ENCODE assay signal across 26 cellular contexts in the genomic region with DNA sequence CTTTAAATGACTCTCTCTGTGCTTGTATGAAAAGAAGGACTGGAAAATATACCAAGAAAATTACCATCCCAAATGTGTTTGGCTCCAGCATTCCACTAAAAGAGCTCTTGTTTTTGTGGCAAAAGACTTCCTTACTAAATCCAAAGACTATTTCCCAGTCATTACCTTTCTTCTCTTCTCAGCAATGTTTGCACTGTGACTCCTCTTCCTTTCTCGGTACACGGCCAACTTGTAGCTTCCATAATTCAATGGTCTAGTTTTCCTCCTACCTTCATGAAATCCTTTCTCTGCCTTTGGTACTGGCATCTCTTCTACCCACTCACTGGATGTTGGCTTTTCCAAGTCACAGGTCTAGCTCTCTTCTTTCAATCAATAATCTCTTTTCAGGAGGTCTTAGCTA.
"Had no signal": no experiment of that assay in that cellular context is flagged by ENCODE, and none has a peak within 500 bp of the region (broad histone marks: within the 10 kb centered on the region; RNA-seq: fewer than 3 reads in every experiment).

No MANE protein-coding gene starts in this region.

- H3K36me3 ChIP-seq: stomach, suprapubic skin, thoracic aorta, thyroid gland, tibial artery, tibial nerve, transverse colon, upper lobe of left lung, upper lobe of right lung, uterus, vagina had no signal

- H3K4me1 ChIP-seq: stomach, suprapubic skin, testis, thyroid gland, tibial artery, tibial nerve, transverse colon, upper lobe of left lung, upper lobe of right lung, uterus, vagina had no signal

- H3K4me3 ChIP-seq: stomach, suprapubic skin, testis, thoracic aorta, thyroid gland, tibial artery, tibial nerve, transverse colon, upper lobe of left lung, upper lobe of right lung, uterus, vagina had no signal

- H3K27ac ChIP-seq: stomach, suprapubic skin, testis, thoracic aorta, thyroid gland, tibial artery, tibial nerve, transverse colon, upper lobe of left lung, upper lobe of right lung, uterus, vagina had no signal

- DNase-seq: stimulated activated CD4-positive, alpha-beta T cell treated with anti-CD3 and anti-CD28 coated beads, Interleukin-2, amount 100 ng/mL, for 48 hours; stimulated activated CD4-positive, alpha-beta T cell treated with anti-CD3 and anti-CD28 coated beads, Interleukin-4, amount 100 ng/mL, for 1 hour; stimulated activated CD4-positive, alpha-beta T cell treated with anti-CD3 and anti-CD28 coated beads, Interleukin-4, amount 100 ng/mL, for 24 hours; stimulated activated CD4-positive, alpha-beta T cell treated with anti-CD3 and anti-CD28 coated beads, Interleukin-4, amount 100 ng/mL, for 4 hours; stimulated activated CD8-positive, alpha-beta memory T cell treated with anti-CD3 and anti-CD28 coated beads, Interleukin-4, amount 100 ng/mL, for 48 hours; stimulated activated naive B cell treated with anti-CD40 and anti-IgM and Interleukin-4, amounts not matched to agents 10 μg/mL and 1 μg/mL and 100 μg/mL, for 72 hours; stimulated activated naive CD4-positive, alpha-beta T cell; stimulated activated naive CD4-positive, alpha-beta T cell treated with Interleukin-2 at 50 U/mL for 16 hours; stimulated activated naive CD8-positive, alpha-beta T cell treated with anti-CD3 and anti-CD28 coated beads, Interleukin-15, amount 100 ng/mL, for 72 hours; stimulated activated naive CD8-positive, alpha-beta T cell treated with anti-CD3 and anti-CD28 coated beads, Interleukin-15, Interleukin-2, amounts not matched to agents 100 U/mL and 50 U/mL, for 24 hours; stomach; substantia nigra; testis; thyroid gland; tibial artery; transverse colon; trophoblast cell; upper lobe of left lung; upper lobe of right lung; uterus had no signal

- H3K27me3 ChIP-seq: stomach, suprapubic skin, testis, thyroid gland, tibial artery, tibial nerve, transverse colon, upper lobe of left lung, upper lobe of right lung, uterus, vagina had no signal

- ATAC-seq: stimulated activated effector memory CD8-positive, alpha-beta T cell treated with anti-CD3 and anti-CD28 coated beads, Interleukin-12 subunit alpha, Interleukin-12 subunit beta, amount 100 ng/mL, for 72 hours; stimulated activated memory B cell treated with anti-CD40 and anti-IgM and Interleukin-4, amounts not matched to agents 10 μg/mL and 1 μg/mL and 100 μg/mL, for 72 hours; stimulated activated naive B cell treated with anti-CD40 and anti-IgM and Interleukin-4, amounts not matched to agents 10 μg/mL and 1 μg/mL and 100 μg/mL, for 72 hours; stimulated activated naive CD8-positive, alpha-beta T cell treated with anti-CD3 and anti-CD28 coated beads, Interleukin-15, amount 100 ng/mL, for 72 hours; stimulated activated naive CD8-positive, alpha-beta T cell treated with anti-CD3 and anti-CD28 coated beads, Interleukin-15, Interleukin-2, amounts not matched to agents 100 U/mL and 50 U/mL, for 24 hours; upper lobe of right lung had no signal

- H3K9me3 ChIP-seq: stomach, suprapubic skin, testis, thoracic aorta, thyroid gland, tibial artery, tibial nerve, transverse colon, upper lobe of left lung, upper lobe of right lung, uterus, vagina had no signal
